Comparison of ENCODE assay signal across 1 cellular context in the genomic region with DNA sequence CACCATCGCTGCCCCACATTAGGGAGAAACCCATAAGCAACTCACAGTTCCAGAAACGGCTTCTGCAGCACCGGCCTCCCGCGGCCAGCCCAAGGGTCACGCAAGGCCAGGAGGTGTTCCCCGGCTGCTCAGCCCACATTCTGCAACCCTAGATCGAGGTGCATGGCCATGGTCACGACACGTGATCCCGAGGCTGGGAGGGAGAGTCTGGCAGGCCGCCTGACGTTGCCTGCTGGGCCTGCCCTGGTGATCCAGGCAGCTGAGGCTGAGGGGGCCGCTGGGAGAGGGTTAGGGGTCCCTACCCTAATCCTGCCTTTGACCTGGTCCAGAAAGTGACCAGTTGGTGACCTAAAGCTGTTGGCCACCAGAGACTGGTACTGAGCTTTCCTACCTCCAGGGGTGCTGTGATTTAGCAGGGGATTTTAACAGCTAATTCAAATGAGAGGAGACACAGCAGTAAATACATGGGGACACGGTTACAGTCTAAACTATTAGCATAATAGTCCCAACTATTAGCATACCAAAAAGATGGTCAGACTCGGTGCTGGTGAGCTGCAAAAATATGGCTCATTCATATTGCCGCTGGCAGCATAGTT.
TF ChIP-seq lines count a peak whose summit lies in the region.

No MANE protein-coding gene starts in this region.

TF ChIP-seq in HepG2, 621 proteins besides CTCF, POLR2A, EP300 and RAD21 (continued from another document and continues in another):
- TF ChIP-seq, protein P1, sequence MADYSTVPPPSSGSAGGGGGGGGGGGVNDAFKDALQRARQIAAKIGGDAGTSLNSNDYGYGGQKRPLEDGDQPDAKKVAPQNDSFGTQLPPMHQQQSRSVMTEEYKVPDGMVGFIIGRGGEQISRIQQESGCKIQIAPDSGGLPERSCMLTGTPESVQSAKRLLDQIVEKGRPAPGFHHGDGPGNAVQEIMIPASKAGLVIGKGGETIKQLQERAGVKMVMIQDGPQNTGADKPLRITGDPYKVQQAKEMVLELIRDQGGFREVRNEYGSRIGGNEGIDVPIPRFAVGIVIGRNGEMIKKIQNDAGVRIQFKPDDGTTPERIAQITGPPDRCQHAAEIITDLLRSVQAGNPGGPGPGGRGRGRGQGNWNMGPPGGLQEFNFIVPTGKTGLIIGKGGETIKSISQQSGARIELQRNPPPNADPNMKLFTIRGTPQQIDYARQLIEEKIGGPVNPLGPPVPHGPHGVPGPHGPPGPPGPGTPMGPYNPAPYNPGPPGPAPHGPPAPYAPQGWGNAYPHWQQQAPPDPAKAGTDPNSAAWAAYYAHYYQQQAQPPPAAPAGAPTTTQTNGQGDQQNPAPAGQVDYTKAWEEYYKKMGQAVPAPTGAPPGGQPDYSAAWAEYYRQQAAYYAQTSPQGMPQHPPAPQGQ (CRISPR knock-in tag; IDR thresholded peaks at IDR 0.05; ENCODE audit: borderline replicate concordance) = no peak
- TF ChIP-seq SRSF9 (IDR thresholded peaks at IDR 0.05; ENCODE audit: borderline replicate concordance, insufficient read depth, low read depth, low read length, poor library complexity, severe bottlenecking) (no peak), ZNF614 (CRISPR knock-in tag; IDR thresholded peaks at IDR 0.05; ENCODE audit: borderline replicate concordance) (no peak), REXO4 (CRISPR knock-in tag; IDR thresholded peaks at IDR 0.05; ENCODE audit: borderline replicate concordance) (no peak), NONO (IDR thresholded peaks at IDR 0.05) (no peak), NONO (CRISPR knock-in tag; conservative IDR thresholded peaks at IDR 0.05) (peak; percentile 74), THAP9 (CRISPR knock-in tag; IDR thresholded peaks at IDR 0.05; ENCODE audit: borderline replicate concordance) (0 out of 2 replicates have a peak, but pooled peaks have one; percentile 23), ZNF264 (CRISPR knock-in tag; IDR thresholded peaks at IDR 0.05) (peak; percentile 19; the same call in 1 of the 2 replicates), ZFAT (CRISPR knock-in tag; conservative IDR thresholded peaks at IDR 0.05) (no peak), ZNF225 (CRISPR knock-in tag; IDR thresholded peaks at IDR 0.05) (peak; percentile 81; the same call in 1 of the 2 replicates), ZNF777 (CRISPR knock-in tag; IDR thresholded peaks at IDR 0.05) (no peak), CREB1 (IDR thresholded peaks at IDR 0.05) (no peak), CREB1 (CRISPR knock-in tag; IDR thresholded peaks at IDR 0.05) (no peak), ATF7 (IDR thresholded peaks at IDR 0.05) (no peak), ATF7 (CRISPR knock-in tag; IDR thresholded peaks at IDR 0.05) (peak; percentile 62; the same call in 1 of the 2 replicates), ZNF83 (CRISPR knock-in tag; IDR thresholded peaks at IDR 0.05; ENCODE audit: borderline replicate concordance) (no peak), ZNF235 (CRISPR knock-in tag; IDR thresholded peaks at IDR 0.05; ENCODE audit: borderline replicate concordance) (no peak), SOX5 (CRISPR knock-in tag; IDR thresholded peaks at IDR 0.05; ENCODE audit: borderline replicate concordance) (peak; percentile 61), KLF11 (CRISPR knock-in tag; IDR thresholded peaks at IDR 0.05) (no peak), POLR2AphosphoS5 (IDR thresholded peaks at IDR 0.05; ENCODE audit: low read depth, low read length) (no peak), GRHL1 (CRISPR knock-in tag; conservative IDR thresholded peaks at IDR 0.05) (no peak), GABPA (IDR thresholded peaks at IDR 0.05; ENCODE audit: low read depth, low read length) (no peak), GABPA (CRISPR knock-in tag; IDR thresholded peaks at IDR 0.05; ENCODE audit: low read depth) (no peak), ZFP37 (CRISPR knock-in tag; IDR thresholded peaks at IDR 0.05; ENCODE audit: borderline replicate concordance) (no peak), ZNF143 (CRISPR knock-in tag; IDR thresholded peaks at IDR 0.05) (no peak; the same call in 1 of the 2 replicates), SALL1 (CRISPR knock-in tag; IDR thresholded peaks at IDR 0.05) (peak; percentile 97)
- TF ChIP-seq, protein P2, sequence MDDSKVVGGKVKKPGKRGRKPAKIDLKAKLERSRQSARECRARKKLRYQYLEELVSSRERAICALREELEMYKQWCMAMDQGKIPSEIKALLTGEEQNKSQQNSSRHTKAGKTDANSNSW (CRISPR knock-in tag; IDR thresholded peaks at IDR 0.05; ENCODE audit: borderline replicate concordance) = no peak
- TF ChIP-seq, protein P3, sequence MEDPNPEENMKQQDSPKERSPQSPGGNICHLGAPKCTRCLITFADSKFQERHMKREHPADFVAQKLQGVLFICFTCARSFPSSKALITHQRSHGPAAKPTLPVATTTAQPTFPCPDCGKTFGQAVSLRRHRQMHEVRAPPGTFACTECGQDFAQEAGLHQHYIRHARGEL (CRISPR knock-in tag; IDR thresholded peaks at IDR 0.05) = no peak
- TF ChIP-seq, protein P4, sequence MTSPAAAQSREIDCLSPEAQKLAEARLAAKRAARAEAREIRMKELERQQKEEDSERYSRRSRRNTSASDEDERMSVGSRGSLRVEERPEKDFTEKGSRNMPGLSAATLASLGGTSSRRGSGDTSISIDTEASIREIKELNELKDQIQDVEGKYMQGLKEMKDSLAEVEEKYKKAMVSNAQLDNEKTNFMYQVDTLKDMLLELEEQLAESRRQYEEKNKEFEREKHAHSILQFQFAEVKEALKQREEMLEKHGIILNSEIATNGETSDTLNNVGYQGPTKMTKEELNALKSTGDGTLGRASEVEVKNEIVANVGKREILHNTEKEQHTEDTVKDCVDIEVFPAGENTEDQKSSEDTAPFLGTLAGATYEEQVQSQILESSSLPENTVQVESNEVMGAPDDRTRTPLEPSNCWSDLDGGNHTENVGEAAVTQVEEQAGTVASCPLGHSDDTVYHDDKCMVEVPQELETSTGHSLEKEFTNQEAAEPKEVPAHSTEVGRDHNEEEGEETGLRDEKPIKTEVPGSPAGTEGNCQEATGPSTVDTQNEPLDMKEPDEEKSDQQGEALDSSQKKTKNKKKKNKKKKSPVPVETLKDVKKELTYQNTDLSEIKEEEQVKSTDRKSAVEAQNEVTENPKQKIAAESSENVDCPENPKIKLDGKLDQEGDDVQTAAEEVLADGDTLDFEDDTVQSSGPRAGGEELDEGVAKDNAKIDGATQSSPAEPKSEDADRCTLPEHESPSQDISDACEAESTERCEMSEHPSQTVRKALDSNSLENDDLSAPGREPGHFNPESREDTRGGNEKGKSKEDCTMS (CRISPR knock-in tag; conservative IDR thresholded peaks at IDR 0.05) = no peak
- TF ChIP-seq, protein P5, sequence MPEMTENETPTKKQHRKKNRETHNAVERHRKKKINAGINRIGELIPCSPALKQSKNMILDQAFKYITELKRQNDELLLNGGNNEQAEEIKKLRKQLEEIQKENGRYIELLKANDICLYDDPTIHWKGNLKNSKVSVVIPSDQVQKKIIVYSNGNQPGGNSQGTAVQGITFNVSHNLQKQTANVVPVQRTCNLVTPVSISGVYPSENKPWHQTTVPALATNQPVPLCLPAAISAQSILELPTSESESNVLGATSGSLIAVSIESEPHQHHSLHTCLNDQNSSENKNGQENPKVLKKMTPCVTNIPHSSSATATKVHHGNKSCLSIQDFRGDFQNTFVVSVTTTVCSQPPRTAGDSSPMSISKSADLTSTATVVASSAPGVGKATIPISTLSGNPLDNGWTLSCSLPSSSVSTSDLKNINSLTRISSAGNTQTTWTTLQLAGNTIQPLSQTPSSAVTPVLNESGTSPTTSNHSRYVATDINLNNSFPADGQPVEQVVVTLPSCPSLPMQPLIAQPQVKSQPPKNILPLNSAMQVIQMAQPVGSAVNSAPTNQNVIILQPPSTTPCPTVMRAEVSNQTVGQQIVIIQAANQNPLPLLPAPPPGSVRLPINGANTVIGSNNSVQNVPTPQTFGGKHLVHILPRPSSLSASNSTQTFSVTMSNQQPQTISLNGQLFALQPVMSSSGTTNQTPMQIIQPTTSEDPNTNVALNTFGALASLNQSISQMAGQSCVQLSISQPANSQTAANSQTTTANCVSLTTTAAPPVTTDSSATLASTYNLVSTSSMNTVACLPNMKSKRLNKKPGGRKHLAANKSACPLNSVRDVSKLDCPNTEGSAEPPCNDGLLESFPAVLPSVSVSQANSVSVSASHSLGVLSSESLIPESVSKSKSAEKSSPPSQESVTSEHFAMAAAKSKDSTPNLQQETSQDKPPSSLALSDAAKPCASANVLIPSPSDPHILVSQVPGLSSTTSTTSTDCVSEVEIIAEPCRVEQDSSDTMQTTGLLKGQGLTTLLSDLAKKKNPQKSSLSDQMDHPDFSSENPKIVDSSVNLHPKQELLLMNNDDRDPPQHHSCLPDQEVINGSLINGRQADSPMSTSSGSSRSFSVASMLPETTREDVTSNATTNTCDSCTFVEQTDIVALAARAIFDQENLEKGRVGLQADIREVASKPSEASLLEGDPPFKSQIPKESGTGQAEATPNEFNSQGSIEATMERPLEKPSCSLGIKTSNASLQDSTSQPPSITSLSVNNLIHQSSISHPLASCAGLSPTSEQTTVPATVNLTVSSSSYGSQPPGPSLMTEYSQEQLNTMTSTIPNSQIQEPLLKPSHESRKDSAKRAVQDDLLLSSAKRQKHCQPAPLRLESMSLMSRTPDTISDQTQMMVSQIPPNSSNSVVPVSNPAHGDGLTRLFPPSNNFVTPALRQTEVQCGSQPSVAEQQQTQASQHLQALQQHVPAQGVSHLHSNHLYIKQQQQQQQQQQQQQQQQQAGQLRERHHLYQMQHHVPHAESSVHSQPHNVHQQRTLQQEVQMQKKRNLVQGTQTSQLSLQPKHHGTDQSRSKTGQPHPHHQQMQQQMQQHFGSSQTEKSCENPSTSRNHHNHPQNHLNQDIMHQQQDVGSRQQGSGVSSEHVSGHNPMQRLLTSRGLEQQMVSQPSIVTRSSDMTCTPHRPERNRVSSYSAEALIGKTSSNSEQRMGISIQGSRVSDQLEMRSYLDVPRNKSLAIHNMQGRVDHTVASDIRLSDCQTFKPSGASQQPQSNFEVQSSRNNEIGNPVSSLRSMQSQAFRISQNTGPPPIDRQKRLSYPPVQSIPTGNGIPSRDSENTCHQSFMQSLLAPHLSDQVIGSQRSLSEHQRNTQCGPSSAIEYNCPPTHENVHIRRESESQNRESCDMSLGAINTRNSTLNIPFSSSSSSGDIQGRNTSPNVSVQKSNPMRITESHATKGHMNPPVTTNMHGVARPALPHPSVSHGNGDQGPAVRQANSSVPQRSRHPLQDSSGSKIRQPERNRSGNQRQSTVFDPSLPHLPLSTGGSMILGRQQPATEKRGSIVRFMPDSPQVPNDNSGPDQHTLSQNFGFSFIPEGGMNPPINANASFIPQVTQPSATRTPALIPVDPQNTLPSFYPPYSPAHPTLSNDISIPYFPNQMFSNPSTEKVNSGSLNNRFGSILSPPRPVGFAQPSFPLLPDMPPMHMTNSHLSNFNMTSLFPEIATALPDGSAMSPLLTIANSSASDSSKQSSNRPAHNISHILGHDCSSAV (CRISPR knock-in tag; IDR thresholded peaks at IDR 0.05; ENCODE audit: borderline replicate concordance) = no peak
- TF ChIP-seq, protein P6, sequence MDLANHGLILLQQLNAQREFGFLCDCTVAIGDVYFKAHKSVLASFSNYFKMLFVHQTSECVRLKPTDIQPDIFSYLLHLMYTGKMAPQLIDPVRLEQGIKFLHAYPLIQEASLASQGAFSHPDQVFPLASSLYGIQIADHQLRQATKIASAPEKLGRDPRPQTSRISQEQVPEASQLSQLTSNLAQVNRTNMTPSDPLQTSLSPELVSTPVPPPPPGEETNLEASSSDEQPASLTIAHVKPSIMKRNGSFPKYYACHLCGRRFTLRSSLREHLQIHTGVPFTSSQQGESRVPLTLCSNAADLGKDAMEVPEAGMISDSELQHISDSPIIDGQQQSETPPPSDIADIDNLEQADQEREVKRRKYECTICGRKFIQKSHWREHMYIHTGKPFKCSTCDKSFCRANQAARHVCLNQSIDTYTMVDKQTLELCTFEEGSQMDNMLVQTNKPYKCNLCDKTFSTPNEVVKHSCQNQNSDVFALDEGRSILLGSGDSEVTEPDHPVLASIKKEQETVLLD (CRISPR knock-in tag; IDR thresholded peaks at IDR 0.05; ENCODE audit: low read depth) = no peak
- TF ChIP-seq, protein P7, sequence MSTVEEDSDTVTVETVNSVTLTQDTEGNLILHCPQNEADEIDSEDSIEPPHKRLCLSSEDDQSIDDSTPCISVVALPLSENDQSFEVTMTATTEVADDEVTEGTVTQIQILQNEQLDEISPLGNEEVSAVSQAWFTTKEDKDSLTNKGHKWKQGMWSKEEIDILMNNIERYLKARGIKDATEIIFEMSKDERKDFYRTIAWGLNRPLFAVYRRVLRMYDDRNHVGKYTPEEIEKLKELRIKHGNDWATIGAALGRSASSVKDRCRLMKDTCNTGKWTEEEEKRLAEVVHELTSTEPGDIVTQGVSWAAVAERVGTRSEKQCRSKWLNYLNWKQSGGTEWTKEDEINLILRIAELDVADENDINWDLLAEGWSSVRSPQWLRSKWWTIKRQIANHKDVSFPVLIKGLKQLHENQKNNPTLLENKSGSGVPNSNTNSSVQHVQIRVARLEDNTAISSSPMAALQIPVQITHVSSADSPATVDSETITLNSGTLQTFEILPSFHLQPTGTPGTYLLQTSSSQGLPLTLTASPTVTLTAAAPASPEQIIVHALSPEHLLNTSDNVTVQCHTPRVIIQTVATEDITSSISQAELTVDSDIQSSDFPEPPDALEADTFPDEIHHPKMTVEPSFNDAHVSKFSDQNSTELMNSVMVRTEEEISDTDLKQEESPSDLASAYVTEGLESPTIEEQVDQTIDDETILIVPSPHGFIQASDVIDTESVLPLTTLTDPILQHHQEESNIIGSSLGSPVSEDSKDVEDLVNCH (CRISPR knock-in tag; IDR thresholded peaks at IDR 0.05) = no peak
